Comparison of ENCODE assay signal across 10 cellular contexts in the genomic region with DNA sequence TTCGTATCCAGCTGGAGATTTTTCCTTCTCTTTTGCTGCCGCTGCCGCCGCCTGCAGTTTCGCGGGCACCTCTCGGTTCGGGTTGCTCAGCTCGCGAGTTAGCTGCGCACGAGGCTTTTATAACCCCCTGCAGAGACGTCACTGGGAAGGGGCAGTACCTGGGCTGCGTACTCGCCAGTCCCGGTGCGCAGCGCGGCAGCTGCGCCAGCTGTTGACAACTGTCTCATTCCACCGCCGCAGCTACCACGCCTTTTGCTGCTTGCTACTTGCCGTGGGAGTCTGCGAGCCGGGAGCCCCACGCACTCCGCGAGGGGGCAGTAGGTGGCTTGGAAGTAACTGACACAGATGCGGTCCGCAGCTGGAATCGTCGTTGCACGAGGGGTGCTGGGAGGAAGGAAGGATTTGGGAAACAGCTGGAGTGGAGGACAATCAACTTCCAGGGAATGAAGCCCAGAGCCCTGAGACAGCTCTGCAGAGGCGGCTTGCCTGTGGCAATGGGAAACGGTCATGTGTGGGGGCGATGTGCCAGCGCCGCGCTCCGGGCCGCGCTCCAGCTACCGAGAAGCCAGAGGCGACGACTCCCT. TPM values are rescaled to one million over a fixed set of nuclear protein-coding genes. Genes with fewer than 3 reads are reported as not detected.
DNase-seq lines count a peak whose midpoint lies in the region; TF ChIP-seq lines count a peak whose summit lies in the region.
"Had no signal": no experiment of that assay in that cellular context is flagged by ENCODE, and none has a peak within 500 bp of the region (broad histone marks: within the 10 kb centered on the region; RNA-seq: fewer than 3 reads in every experiment).

A gene with protein sequence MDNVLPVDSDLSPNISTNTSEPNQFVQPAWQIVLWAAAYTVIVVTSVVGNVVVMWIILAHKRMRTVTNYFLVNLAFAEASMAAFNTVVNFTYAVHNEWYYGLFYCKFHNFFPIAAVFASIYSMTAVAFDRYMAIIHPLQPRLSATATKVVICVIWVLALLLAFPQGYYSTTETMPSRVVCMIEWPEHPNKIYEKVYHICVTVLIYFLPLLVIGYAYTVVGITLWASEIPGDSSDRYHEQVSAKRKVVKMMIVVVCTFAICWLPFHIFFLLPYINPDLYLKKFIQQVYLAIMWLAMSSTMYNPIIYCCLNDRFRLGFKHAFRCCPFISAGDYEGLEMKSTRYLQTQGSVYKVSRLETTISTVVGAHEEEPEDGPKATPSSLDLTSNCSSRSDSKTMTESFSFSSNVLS (minus strand): TSS at position 93 of the 584 bp plus-strand sequence. CDS start 586 bp downstream, outside the sequence.

- H3K4me3 Mint-ChIP-seq in activated naive CD4-positive, alpha-beta T cell treated with anti-CD3 and anti-CD28 coated beads for 36 hours: peak within 1 kb of the TSS; percentile 66
- H3K4me3 Mint-ChIP-seq: natural killer cell treated with Interleukin-12 subunit alpha and Interleukin-12 subunit beta and Interleukin-15 and Interleukin-18, amount 100 ng/mL, for 72 hours had no signal

- H3K27ac ChIP-seq in ovary: no peak within 1 kb of the TSS
- H3K27ac ChIP-seq: BLaER1 treated with 17β-estradiol and CSF1 and Interleukin-3, amounts not matched to agents 10 nM and 100 nM had no signal

- WGBS in ovary, 3 donors: 0 to 1% (median 0%) methylated on average over 46 of the region's 46 CpGs

- CTCF ChIA-PET in activated naive CD4-positive, alpha-beta T cell treated with anti-CD3 and anti-CD28 coated beads for 36 hours (lab: Charles Lee): interaction anchor here (0.6 to 1.5 kb wide), 11 partner anchors 10 to 409 kb away, joined by 3 to 6 read pairs (median 3); no protein-coding TSS in a partner anchor

- no peaks in the 10 kb centered on the region for H3K36me3 Mint-ChIP-seq in activated naive CD4-positive, alpha-beta T cell treated with anti-CD3 and anti-CD28 coated beads for 36 hours (ENCODE audit: low read depth)
- H3K36me3 Mint-ChIP-seq: natural killer cell treated with Interleukin-12 subunit alpha and Interleukin-12 subunit beta and Interleukin-15 and Interleukin-18, amount 100 ng/mL, for 72 hours had no signal

- H3K36me3 ChIP-seq in ovary: no peaks in the 10 kb centered on the region
- H3K36me3 ChIP-seq: BLaER1 treated with 17β-estradiol and CSF1 and Interleukin-3, amounts not matched to agents 10 nM and 100 nM had no signal

- H3K9me3 Mint-ChIP-seq in activated naive CD4-positive, alpha-beta T cell treated with anti-CD3 and anti-CD28 coated beads for 36 hours: no peaks in the 10 kb centered on the region
- H3K9me3 Mint-ChIP-seq: natural killer cell treated with Interleukin-12 subunit alpha and Interleukin-12 subunit beta and Interleukin-15 and Interleukin-18, amount 100 ng/mL, for 72 hours had no signal

- intact Hi-C loops in activated naive CD4-positive, alpha-beta T cell treated with anti-CD3 and anti-CD28 coated beads for 36 hours (cut with micrococcal nuclease): loop anchor here (1.0 to 2.0 kb wide), 2 partner anchors 205 to 409 kb away; no protein-coding TSS in a partner anchor
- intact Hi-C loops in ovary (cut with DNase I): no loop called here

- no peaks in the 10 kb centered on the region for H3K9me3 ChIP-seq in ovary

- TF ChIP-seq POLR2A in ovary (IDR thresholded peaks at IDR 0.05): no peak

- H3K4me1 Mint-ChIP-seq in activated naive CD4-positive, alpha-beta T cell treated with anti-CD3 and anti-CD28 coated beads for 36 hours (ENCODE audit: low read depth): peaks cover 7% of the 10 kb centered on the region

- H3K4me3 ChIP-seq in HFF-Myc (replicated peaks; ENCODE audit: low read depth, low read length): peak within 1 kb of the TSS; percentile 36
- H3K4me3 ChIP-seq in ovary: peak within 1 kb of the TSS; percentile 19
- H3K4me3 ChIP-seq: BLaER1 treated with 17β-estradiol and CSF1 and Interleukin-3, amounts not matched to agents 10 nM and 100 nM had no signal

- peaks cover 67% of the 10 kb centered on the region for H3K27me3 Mint-ChIP-seq in activated naive CD4-positive, alpha-beta T cell treated with anti-CD3 and anti-CD28 coated beads for 36 hours (ENCODE audit: low read depth)

- peaks cover 10% of the 10 kb centered on the region for H3K4me1 ChIP-seq in ovary (ENCODE audit: insufficient read depth)

- H3K27ac Mint-ChIP-seq in activated naive CD4-positive, alpha-beta T cell treated with anti-CD3 and anti-CD28 coated beads for 36 hours: no peak within 1 kb of the TSS
- H3K27ac Mint-ChIP-seq: natural killer cell treated with Interleukin-12 subunit alpha and Interleukin-12 subunit beta and Interleukin-15 and Interleukin-18, amount 100 ng/mL, for 72 hours had no signal

- no peaks in the 10 kb centered on the region for H3K27me3 ChIP-seq in ovary

- peak; percentile 77 for TF ChIP-seq CTCF in HFF-Myc (IDR thresholded peaks at IDR 0.05; ENCODE audit: low read depth, low read length, missing control alignments)
- peak in 1 of 3 donors; percentile 13 for TF ChIP-seq CTCF in ovary (IDR thresholded peaks at IDR 0.05)

- DNase-seq in NCI-H1092 treated with DMSO at 0.1 percent for 48 hours (lab: John Stamatoyannopoulos, UW) (peak; percentile 35), NCI-H1092 (lab: John Stamatoyannopoulos, UW) (no peak), HFF-Myc (ENCODE audit: extremely low read depth, low read depth) (peak; percentile 17), NCI-H510A (lab: John Stamatoyannopoulos, UW) (peak; percentile 57), germinal center (ENCODE audit: low spot score) (peak; percentile 32), ovary (peak; percentile 32 to 73 (median 72)), ureter (ENCODE audit: low spot score) (peak; percentile 67)
- peak; percentile 72 for DNase-seq in activated naive CD4-positive, alpha-beta T cell treated with anti-CD3 and anti-CD28 coated beads for 36 hours

- TF ChIP-seq EP300 in ovary (IDR thresholded peaks at IDR 0.05): no peak

RNA-seq across cellular contexts. Expression of the gene that starts here (rescaled TPM):
- not detected for total RNA-seq in activated naive CD4-positive, alpha-beta T cell treated with anti-CD3 and anti-CD28 coated beads for 36 hours
- total RNA-seq in ovary: 1 to 10 TPM in 3 of 7 donors, under 1 TPM in 4; 0.43 to 2.8 (median 0.95) TPM
- polyA plus RNA-seq in ovary: 1 to 10 TPM; 1.3 to 4.4 TPM
- 5.5 TPM for total RNA-seq in ureter
- total RNA-seq: natural killer cell treated with Interleukin-12 subunit alpha and Interleukin-12 subunit beta and Interleukin-15 and Interleukin-18, amount 100 ng/mL, for 72 hours had no signal

Comparison
In these comparisons a context has a peak if more than half of its experiments do, and no peak if none do; other contexts are left out.
1. Peak in DNase-seq in activated naive CD4-positive, alpha-beta T cell treated with anti-CD3 and anti-CD28 coated beads for 36 hours; RNA of the gene not detected or under 1 TPM.